Comparison of ENCODE assay signal across 10 cellular contexts in the genomic region with DNA sequence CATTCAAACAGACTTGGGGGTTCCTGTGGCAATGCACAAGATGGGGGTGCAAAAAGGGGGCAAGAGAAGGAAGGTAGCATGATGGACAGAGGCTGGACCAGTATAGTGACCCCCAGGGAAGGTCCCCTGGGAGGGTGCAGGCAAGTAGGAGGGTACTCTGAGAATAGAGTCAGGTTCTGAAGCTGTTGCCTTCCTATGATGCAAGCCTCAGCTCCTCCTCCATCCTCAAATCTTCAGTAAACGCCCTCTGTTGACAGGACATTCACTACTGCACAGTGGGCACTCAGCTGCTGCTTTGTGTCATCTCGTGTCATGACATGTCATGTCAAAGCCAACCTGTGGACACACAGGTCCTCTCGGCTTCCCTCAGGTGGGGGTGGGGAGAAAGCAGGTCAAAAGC. TPM values are rescaled to one million over a fixed set of nuclear protein-coding genes. Genes with fewer than 3 reads are reported as not detected.
DNase-seq lines count a peak whose midpoint lies in the region; ATAC-seq and TF ChIP-seq lines count a peak whose summit lies in the region.
"Had no signal": no experiment of that assay in that cellular context is flagged by ENCODE, and none has a peak within 500 bp of the region (broad histone marks: within the 10 kb centered on the region; RNA-seq: fewer than 3 reads in every experiment).

No MANE protein-coding gene starts in this region.

- no peak for ATAC-seq in GM21381 (IDR thresholded peaks at IDR 0.05; ENCODE audit: unreplicated experiment)
- ATAC-seq: T-helper 17 cell had no signal

- no peak overlapping the region for H3K4me3 ChIP-seq in choroid plexus epithelial cell (ENCODE audit: low read depth, low read length)

- TF ChIP-seq CTCF in choroid plexus epithelial cell (conservative IDR thresholded peaks at IDR 0.05; ENCODE audit: low read depth, low read length), result peak; percentile 15

- DNase-seq in activated CD8-positive, alpha-beta memory T cell treated with anti-CD3 and anti-CD28 coated beads for 24 hours, result peak; percentile 49
- DNase-seq in activated CD8-positive, alpha-beta memory T cell treated with anti-CD3 and anti-CD28 coated beads, Interleukin-2, amount 50 U/mL, for 4 hours, result no peak
- peak; percentile 53 for DNase-seq in NCI-H460 (ENCODE audit: extremely low read depth, low read depth)
- DNase-seq in choroid plexus epithelial cell (ENCODE audit: low read depth), result no peak
- DNase-seq in stimulated activated CD8-positive, alpha-beta memory T cell treated with anti-CD3 and anti-CD28 coated beads, Interleukin-4, amount 100 ng/mL, for 48 hours, result peak; percentile 20
- no peak for DNase-seq in middle frontal gyrus (ENCODE audit: extremely low spot score, low spot score)
- no peak for DNase-seq in Kasumi-1 (lab: John Stamatoyannopoulos, UW)
- DNase-seq: activated effector memory CD4-positive, alpha-beta T cell treated with anti-CD3 and anti-CD28 coated beads, Interleukin-2, amount 50 U/mL, for 16 hours; T-helper 17 cell had no signal

RNA-seq across cellular contexts. Expression of gene SDCBP2, which starts 5.8 kb away (rescaled TPM):
- 3.6 and 5.0 TPM in 2 replicates for total RNA-seq in NCI-H460 (2014; rRNA removed; shearing (Covaris generic))
- 1.7 and 2.0 TPM in 2 replicates for polyA plus RNA-seq in NCI-H460 (2014; cell fraction: nucleus; rRNA removed)

RNA-seq across cellular contexts. Expression of gene FKBP1A, which starts 58.1 kb away (rescaled TPM):
- 140 and 170 TPM in 2 replicates for total RNA-seq in NCI-H460 (2014; rRNA removed; shearing (Covaris generic))
- polyA plus RNA-seq in NCI-H460 (2014; cell fraction: nucleus; rRNA removed), result 102 and 111 TPM in 2 replicates

Comparison
In these comparisons a context has a peak if more than half of its experiments do, and no peak if none do; other contexts are left out.
1. DNase-seq: peak in activated CD8-positive, alpha-beta memory T cell treated with anti-CD3 and anti-CD28 coated beads for 24 hours (single experiment), NCI-H460 (single experiment) and stimulated activated CD8-positive, alpha-beta memory T cell treated with anti-CD3 and anti-CD28 coated beads, Interleukin-4, amount 100 ng/mL, for 48 hours (single experiment); none in activated CD8-positive, alpha-beta memory T cell treated with anti-CD3 and anti-CD28 coated beads, Interleukin-2, amount 50 U/mL, for 4 hours (single experiment), choroid plexus epithelial cell (single experiment), middle frontal gyrus (single experiment) and Kasumi-1 (0 of 2).